2 cellular contexts compared by ENCODE assay signal in genomic region chr11:1161410-1162152, GRCh38.
TF ChIP-seq lines count a peak whose summit lies in the region.

No MANE protein-coding gene starts in this region.

TF ChIP-seq in SK-N-SH, 30 proteins besides CTCF, POLR2A, EP300 and RAD21:
- TF ChIP-seq TCF12 (IDR thresholded peaks at IDR 0.05) (no peak), REST (IDR thresholded peaks at IDR 0.05; ENCODE audit: low read depth, low read length) (no peak), PBX3 (IDR thresholded peaks at IDR 0.05) (no peak), JUND (IDR thresholded peaks at IDR 0.05) (no peak), FOSL2 (IDR thresholded peaks at IDR 0.05; ENCODE audit: borderline replicate concordance, low read depth) (no peak), MAX (IDR thresholded peaks at IDR 0.05; ENCODE audit: low read depth) (no peak), NRF1 (IDR thresholded peaks at IDR 0.05; ENCODE audit: low read depth, low read length) (no peak), IRF3 (IDR thresholded peaks at IDR 0.05; ENCODE audit: low read depth, low read length) (no peak), FOXM1 (IDR thresholded peaks at IDR 0.05; ENCODE audit: low read depth) (no peak), MXI1 (IDR thresholded peaks at IDR 0.05; ENCODE audit: low read depth, low read length) (no peak), POLR2AphosphoS5 (IDR thresholded peaks at IDR 0.05; ENCODE audit: low read depth, low read length) (no peak), GATA2 (CRISPR knock-in tag; IDR thresholded peaks at IDR 0.05) (no peak)

TF ChIP-seq in SK-N-SH treated with all-trans-retinoic acid at 6 μM for 48 hours, 23 proteins besides CTCF, POLR2A, EP300 and RAD21:
- TF ChIP-seq ZC3H10 (CRISPR knock-in tag; IDR thresholded peaks at IDR 0.05) (no peak), ESRRG (CRISPR knock-in tag; IDR thresholded peaks at IDR 0.05) (no peak), POU6F1 (CRISPR knock-in tag; IDR thresholded peaks at IDR 0.05; ENCODE audit: borderline replicate concordance, low read depth) (no peak), ZNF8 (CRISPR knock-in tag; IDR thresholded peaks at IDR 0.05) (no peak), CREB5 (CRISPR knock-in tag; IDR thresholded peaks at IDR 0.05; ENCODE audit: low read depth) (no peak), GLIS3 (CRISPR knock-in tag; IDR thresholded peaks at IDR 0.05) (no peak), RARB (CRISPR knock-in tag; IDR thresholded peaks at IDR 0.05) (no peak), PATZ1 (CRISPR knock-in tag; IDR thresholded peaks at IDR 0.05; ENCODE audit: borderline replicate concordance) (no peak), CSRNP3 (CRISPR knock-in tag; IDR thresholded peaks at IDR 0.05) (no peak), CSDC2 (CRISPR knock-in tag; IDR thresholded peaks at IDR 0.05) (no peak), SNAI2 (CRISPR knock-in tag; IDR thresholded peaks at IDR 0.05) (no peak), BACH2 (CRISPR knock-in tag; IDR thresholded peaks at IDR 0.05; ENCODE audit: borderline replicate concordance) (no peak), ZFP3 (CRISPR knock-in tag; IDR thresholded peaks at IDR 0.05) (no peak)
